ENCODE assay signal across 9 cellular contexts in the genomic region with DNA sequence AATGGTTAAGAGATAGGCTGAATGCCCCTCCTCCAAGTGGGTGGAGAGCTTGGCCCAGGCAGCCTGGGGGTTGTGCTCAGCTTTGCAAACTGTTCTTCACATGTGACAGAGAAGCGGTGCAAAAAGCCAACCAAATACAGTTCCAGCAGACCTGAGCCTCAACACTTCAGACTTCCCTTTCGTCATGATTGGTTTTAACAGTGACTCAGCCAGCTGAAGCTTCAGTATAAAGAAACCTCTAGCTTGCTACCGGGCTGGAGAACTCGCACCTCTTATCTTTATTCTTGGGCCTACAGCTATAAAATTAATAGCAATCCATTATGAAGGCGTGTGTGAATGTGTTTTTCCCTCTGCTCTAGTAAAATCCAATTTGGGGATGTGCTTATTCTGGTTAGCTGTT. TPM values are rescaled to one million over a fixed set of nuclear protein-coding genes. Genes with fewer than 3 reads are reported as not detected.
A peak's percentile ranks its signal among the peaks of the same experiment; 100 is the strongest.
DNase-seq lines count a peak whose midpoint lies in the region; ATAC-seq and TF ChIP-seq lines count a peak whose summit lies in the region.
"Had no signal": no experiment of that assay in that cellular context is flagged by ENCODE, and none has a peak within 500 bp of the region (broad histone marks: within the 10 kb centered on the region; RNA-seq: fewer than 3 reads in every experiment).

No MANE protein-coding gene starts in this region.

- H3K27me3 ChIP-seq in GM06990 (replicated peaks; ENCODE audit: control insufficient read depth, insufficient read depth, low read length) = no peaks in the 10 kb centered on the region; the same call in 1 of the 2 replicates
- H3K27me3 ChIP-seq in dorsolateral prefrontal cortex = no peaks in the 10 kb centered on the region

- intact Hi-C loops in dorsolateral prefrontal cortex (cut with DNase I) = no loop called here

- H3K27ac Mint-ChIP-seq in naive B cell = peak overlapping the region in 4 of 6 donors; percentile 71 to 88 (median 74)
- H3K27ac Mint-ChIP-seq: T-helper 1 cell treated with Interleukin-12 subunit alpha and Interleukin-12 subunit beta and Interleukin-4 antibody, amounts not matched to agents 30 μg/mL and 1 μg/mL, for 36 hours had no signal

- H3K9me3 Mint-ChIP-seq in naive B cell = no peaks in the 10 kb centered on the region
- H3K9me3 Mint-ChIP-seq: T-helper 1 cell treated with Interleukin-12 subunit alpha and Interleukin-12 subunit beta and Interleukin-4 antibody, amounts not matched to agents 30 μg/mL and 1 μg/mL, for 36 hours had no signal

- H3K4me3 ChIP-seq in GM06990 (replicated peaks; ENCODE audit: low read depth, low read length) = no peak overlapping the region
- H3K4me3 ChIP-seq in dorsolateral prefrontal cortex = peak overlapping the region in 23 of 59 donors; percentile 2 to 39 (median 17)

- H3K4me3 Mint-ChIP-seq in naive B cell = peak overlapping the region in 2 of 8 donors; percentile 4 to 35

- peaks cover 40 to 67% (median 66%) of the 10 kb centered on the region in 3 donors for H3K4me1 Mint-ChIP-seq in naive B cell

- H3K36me3 ChIP-seq in GM06990 (ENCODE audit: control insufficient read depth, insufficient read depth, low read length) = no peaks in the 10 kb centered on the region

- peaks cover 18 to 23% of the 10 kb centered on the region in 2 donors for H3K36me3 Mint-ChIP-seq in naive B cell

- TF ChIP-seq CTCF in GM06990 (IDR thresholded peaks at IDR 0.05; ENCODE audit: insufficient read depth, low read length, poor library complexity, severe bottlenecking) (no peak), dorsolateral prefrontal cortex (IDR thresholded peaks at IDR 0.05 in 54 of 56, conservative IDR thresholded peaks at IDR 0.05 in 2 of 56; ENCODE audit: low read depth in 1 of 56, partially characterized antibody in 56 of 56) (no peak)

- peak; percentile 58 for ATAC-seq in HG03108 (IDR thresholded peaks at IDR 0.05; ENCODE audit: unreplicated experiment)
- peak; percentile 83 to 92 for ATAC-seq in naive B cell (ENCODE audit: low read depth in 2 of 2)
- ATAC-seq in GM21423 (IDR thresholded peaks at IDR 0.05; ENCODE audit: unreplicated experiment) = no peak

- peak overlapping the region in 43 of 59 donors; percentile 8 to 81 (median 56) for H3K27ac ChIP-seq in dorsolateral prefrontal cortex

- no peaks in the 10 kb centered on the region for H3K27me3 Mint-ChIP-seq in naive B cell

- peak; percentile 29 for DNase-seq in GM06990 (ENCODE audit: extremely low read depth, insufficient read length)
- DNase-seq in dorsolateral prefrontal cortex = peak in 1 of 10 donors; percentile 39
- DNase-seq in naive B cell = peak; percentile 20
- DNase-seq in HuH-7 (ENCODE audit: low spot score) = no peak
- DNase-seq in COR-L47 (lab: John Stamatoyannopoulos, UW) = no peak
- DNase-seq in DMS153 (lab: John Stamatoyannopoulos, UW) = no peak

RNA-seq across cellular contexts. Expression of a gene that starts 20.0 kb away (rescaled TPM):
- total RNA-seq in dorsolateral prefrontal cortex = 10 to 100 TPM; 26.2 to 78.3 (median 51.7) TPM
- 10 to 100 TPM in 3 of 6 donors, 1 to 10 TPM in 3; 6.0 to 20.2 (median 10.0) TPM for polyA plus RNA-seq in naive B cell (ENCODE audit: low read depth in 6 of 6)

Comparison
In these comparisons a context has a peak if more than half of its experiments do, and no peak if none do; other contexts are left out.
1. DNase-seq: peak in GM06990 (single experiment) and naive B cell (single experiment); none in HuH-7 (single experiment), COR-L47 (single experiment) and DMS153 (single experiment).